ENCODE assay signal across 1 cellular context in genomic region chr17:43402567-43402966, GRCh38.
A peak's percentile ranks its signal among the peaks of the same experiment; 100 is the strongest.
TF ChIP-seq lines count a peak whose summit lies in the region.

No MANE protein-coding gene starts in this region.

TF ChIP-seq in HepG2, 621 proteins besides CTCF, POLR2A, EP300 and RAD21 (continued from another document and continues in another):
- TF ChIP-seq ARID3A (IDR thresholded peaks at IDR 0.05; ENCODE audit: low read depth, low read length) (no peak), ZNF451 (CRISPR knock-in tag; IDR thresholded peaks at IDR 0.05) (no peak), ZNF646 (CRISPR knock-in tag; IDR thresholded peaks at IDR 0.05) (no peak), NCOR1 (IDR thresholded peaks at IDR 0.05; ENCODE audit: borderline replicate concordance, low read length) (no peak), ZFP82 (CRISPR knock-in tag; IDR thresholded peaks at IDR 0.05; ENCODE audit: borderline replicate concordance) (no peak), NFE2L1 (CRISPR knock-in tag; IDR thresholded peaks at IDR 0.05; ENCODE audit: borderline replicate concordance) (no peak), FOSL2 (CRISPR knock-in tag; IDR thresholded peaks at IDR 0.05) (peak; percentile 24; the same call in 1 of the 2 replicates), ISL2 (CRISPR knock-in tag; IDR thresholded peaks at IDR 0.05) (no peak), ZNF260 (CRISPR knock-in tag; IDR thresholded peaks at IDR 0.05; ENCODE audit: borderline replicate concordance, low read depth) (no peak), HOXA5 (CRISPR knock-in tag; IDR thresholded peaks at IDR 0.05) (no peak), MLLT10 (CRISPR knock-in tag; IDR thresholded peaks at IDR 0.05) (no peak), NPAS2 (CRISPR knock-in tag; IDR thresholded peaks at IDR 0.05; ENCODE audit: borderline replicate concordance) (no peak), AHR (CRISPR knock-in tag; IDR thresholded peaks at IDR 0.05) (no peak), ZSCAN21 (CRISPR knock-in tag; IDR thresholded peaks at IDR 0.05; ENCODE audit: borderline replicate concordance) (0 out of 2 replicates have a peak, but pooled peaks have one; percentile 34), NCOA5 (CRISPR knock-in tag; IDR thresholded peaks at IDR 0.05) (no peak), NKX3-1 (CRISPR knock-in tag; IDR thresholded peaks at IDR 0.05) (no peak), TMF1 (CRISPR knock-in tag; IDR thresholded peaks at IDR 0.05; ENCODE audit: low read depth) (no peak), NCOA2 (CRISPR knock-in tag; IDR thresholded peaks at IDR 0.05) (no peak), ZNF670 (CRISPR knock-in tag; IDR thresholded peaks at IDR 0.05; ENCODE audit: borderline replicate concordance) (no peak), ZNF562 (CRISPR knock-in tag; IDR thresholded peaks at IDR 0.05; ENCODE audit: borderline replicate concordance) (no peak), ZNF3 (CRISPR knock-in tag; IDR thresholded peaks at IDR 0.05) (no peak), SETDB1 (CRISPR knock-in tag; IDR thresholded peaks at IDR 0.05; ENCODE audit: borderline replicate concordance) (no peak), ZNF850 (CRISPR knock-in tag; conservative IDR thresholded peaks at IDR 0.05) (no peak), RXRB (CRISPR knock-in tag; IDR thresholded peaks at IDR 0.05; ENCODE audit: borderline replicate concordance) (peak; percentile 59; the same call in 1 of the 2 replicates), ZBTB39 (CRISPR knock-in tag; IDR thresholded peaks at IDR 0.05) (no peak), ATAD3A (CRISPR knock-in tag; IDR thresholded peaks at IDR 0.05) (no peak), ATF5 (CRISPR knock-in tag; IDR thresholded peaks at IDR 0.05; ENCODE audit: low read depth) (no peak)
- TF ChIP-seq, protein P1, sequence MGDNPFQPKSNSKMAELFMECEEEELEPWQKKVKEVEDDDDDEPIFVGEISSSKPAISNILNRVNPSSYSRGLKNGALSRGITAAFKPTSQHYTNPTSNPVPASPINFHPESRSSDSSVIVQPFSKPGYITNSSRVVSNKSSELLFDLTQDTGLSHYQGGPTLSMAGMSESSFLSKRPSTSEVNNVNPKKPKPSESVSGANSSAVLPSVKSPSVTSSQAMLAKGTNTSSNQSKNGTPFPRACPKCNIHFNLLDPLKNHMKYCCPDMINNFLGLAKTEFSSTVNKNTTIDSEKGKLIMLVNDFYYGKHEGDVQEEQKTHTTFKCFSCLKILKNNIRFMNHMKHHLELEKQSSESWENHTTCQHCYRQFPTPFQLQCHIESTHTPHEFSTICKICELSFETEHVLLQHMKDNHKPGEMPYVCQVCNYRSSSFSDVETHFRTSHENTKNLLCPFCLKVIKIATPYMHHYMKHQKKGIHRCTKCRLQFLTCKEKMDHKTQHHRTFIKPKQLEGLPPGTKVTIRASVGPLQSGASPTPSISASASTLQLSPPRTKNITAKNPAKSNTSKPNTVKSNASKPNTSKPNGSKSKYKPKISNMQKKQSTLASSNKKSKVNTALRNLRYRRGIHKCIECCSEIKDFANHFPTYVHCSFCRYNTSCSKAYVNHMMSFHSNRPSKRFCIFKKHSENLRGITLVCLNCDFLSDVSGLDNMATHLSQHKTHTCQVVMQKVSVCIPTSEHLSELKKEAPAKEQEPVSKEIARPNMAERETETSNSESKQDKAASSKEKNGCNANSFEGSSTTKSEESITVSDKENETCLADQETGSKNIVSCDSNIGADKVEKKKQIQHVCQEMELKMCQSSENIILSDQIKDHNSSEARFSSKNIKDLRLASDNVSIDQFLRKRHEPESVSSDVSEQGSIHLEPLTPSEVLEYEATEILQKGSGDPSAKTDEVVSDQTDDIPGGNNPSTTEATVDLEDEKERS (CRISPR knock-in tag; IDR thresholded peaks at IDR 0.05) = no peak
- TF ChIP-seq, protein P2, sequence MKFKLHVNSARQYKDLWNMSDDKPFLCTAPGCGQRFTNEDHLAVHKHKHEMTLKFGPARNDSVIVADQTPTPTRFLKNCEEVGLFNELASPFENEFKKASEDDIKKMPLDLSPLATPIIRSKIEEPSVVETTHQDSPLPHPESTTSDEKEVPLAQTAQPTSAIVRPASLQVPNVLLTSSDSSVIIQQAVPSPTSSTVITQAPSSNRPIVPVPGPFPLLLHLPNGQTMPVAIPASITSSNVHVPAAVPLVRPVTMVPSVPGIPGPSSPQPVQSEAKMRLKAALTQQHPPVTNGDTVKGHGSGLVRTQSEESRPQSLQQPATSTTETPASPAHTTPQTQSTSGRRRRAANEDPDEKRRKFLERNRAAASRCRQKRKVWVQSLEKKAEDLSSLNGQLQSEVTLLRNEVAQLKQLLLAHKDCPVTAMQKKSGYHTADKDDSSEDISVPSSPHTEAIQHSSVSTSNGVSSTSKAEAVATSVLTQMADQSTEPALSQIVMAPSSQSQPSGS (CRISPR knock-in tag; IDR thresholded peaks at IDR 0.05) = no peak
- TF ChIP-seq, protein P3, sequence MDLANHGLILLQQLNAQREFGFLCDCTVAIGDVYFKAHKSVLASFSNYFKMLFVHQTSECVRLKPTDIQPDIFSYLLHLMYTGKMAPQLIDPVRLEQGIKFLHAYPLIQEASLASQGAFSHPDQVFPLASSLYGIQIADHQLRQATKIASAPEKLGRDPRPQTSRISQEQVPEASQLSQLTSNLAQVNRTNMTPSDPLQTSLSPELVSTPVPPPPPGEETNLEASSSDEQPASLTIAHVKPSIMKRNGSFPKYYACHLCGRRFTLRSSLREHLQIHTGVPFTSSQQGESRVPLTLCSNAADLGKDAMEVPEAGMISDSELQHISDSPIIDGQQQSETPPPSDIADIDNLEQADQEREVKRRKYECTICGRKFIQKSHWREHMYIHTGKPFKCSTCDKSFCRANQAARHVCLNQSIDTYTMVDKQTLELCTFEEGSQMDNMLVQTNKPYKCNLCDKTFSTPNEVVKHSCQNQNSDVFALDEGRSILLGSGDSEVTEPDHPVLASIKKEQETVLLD (CRISPR knock-in tag; IDR thresholded peaks at IDR 0.05; ENCODE audit: low read depth) = no peak
- TF ChIP-seq, protein P4, sequence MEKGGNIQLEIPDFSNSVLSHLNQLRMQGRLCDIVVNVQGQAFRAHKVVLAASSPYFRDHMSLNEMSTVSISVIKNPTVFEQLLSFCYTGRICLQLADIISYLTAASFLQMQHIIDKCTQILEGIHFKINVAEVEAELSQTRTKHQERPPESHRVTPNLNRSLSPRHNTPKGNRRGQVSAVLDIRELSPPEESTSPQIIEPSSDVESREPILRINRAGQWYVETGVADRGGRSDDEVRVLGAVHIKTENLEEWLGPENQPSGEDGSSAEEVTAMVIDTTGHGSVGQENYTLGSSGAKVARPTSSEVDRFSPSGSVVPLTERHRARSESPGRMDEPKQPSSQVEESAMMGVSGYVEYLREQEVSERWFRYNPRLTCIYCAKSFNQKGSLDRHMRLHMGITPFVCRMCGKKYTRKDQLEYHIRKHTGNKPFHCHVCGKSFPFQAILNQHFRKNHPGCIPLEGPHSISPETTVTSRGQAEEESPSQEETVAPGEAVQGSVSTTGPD (CRISPR knock-in tag; IDR thresholded peaks at IDR 0.05) = no peak
- TF ChIP-seq, protein P5, sequence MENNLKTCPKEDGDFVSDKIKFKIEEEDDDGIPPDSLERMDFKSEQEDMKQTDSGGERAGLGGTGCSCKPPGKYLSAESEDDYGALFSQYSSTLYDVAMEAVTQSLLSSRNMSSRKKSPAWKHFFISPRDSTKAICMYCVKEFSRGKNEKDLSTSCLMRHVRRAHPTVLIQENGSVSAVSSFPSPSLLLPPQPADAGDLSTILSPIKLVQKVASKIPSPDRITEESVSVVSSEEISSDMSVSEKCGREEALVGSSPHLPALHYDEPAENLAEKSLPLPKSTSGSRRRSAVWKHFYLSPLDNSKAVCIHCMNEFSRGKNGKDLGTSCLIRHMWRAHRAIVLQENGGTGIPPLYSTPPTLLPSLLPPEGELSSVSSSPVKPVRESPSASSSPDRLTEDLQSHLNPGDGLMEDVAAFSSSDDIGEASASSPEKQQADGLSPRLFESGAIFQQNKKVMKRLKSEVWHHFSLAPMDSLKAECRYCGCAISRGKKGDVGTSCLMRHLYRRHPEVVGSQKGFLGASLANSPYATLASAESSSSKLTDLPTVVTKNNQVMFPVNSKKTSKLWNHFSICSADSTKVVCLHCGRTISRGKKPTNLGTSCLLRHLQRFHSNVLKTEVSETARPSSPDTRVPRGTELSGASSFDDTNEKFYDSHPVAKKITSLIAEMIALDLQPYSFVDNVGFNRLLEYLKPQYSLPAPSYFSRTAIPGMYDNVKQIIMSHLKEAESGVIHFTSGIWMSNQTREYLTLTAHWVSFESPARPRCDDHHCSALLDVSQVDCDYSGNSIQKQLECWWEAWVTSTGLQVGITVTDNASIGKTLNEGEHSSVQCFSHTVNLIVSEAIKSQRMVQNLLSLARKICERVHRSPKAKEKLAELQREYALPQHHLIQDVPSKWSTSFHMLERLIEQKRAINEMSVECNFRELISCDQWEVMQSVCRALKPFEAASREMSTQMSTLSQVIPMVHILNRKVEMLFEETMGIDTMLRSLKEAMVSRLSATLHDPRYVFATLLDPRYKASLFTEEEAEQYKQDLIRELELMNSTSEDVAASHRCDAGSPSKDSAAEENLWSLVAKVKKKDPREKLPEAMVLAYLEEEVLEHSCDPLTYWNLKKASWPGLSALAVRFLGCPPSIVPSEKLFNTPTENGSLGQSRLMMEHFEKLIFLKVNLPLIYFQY (CRISPR knock-in tag; IDR thresholded peaks at IDR 0.05; ENCODE audit: borderline replicate concordance) = 0 out of 2 replicates have a peak, but pooled peaks have one; percentile 31
